10 cellular contexts compared by ENCODE assay signal in genomic region chr1:64136296-64136695, GRCh38.
DNase-seq lines count a peak whose midpoint lies in the region; ATAC-seq and TF ChIP-seq lines count a peak whose summit lies in the region.
"Had no signal": no experiment of that assay in that cellular context is flagged by ENCODE, and none has a peak within 500 bp of the region (broad histone marks: within the 10 kb centered on the region; RNA-seq: fewer than 3 reads in every experiment).

No MANE protein-coding gene starts in this region.

- no peaks in the 10 kb centered on the region for H3K27me3 Mint-ChIP-seq in chondrocyte (ENCODE audit: low read depth)
- H3K27me3 Mint-ChIP-seq in nephron (ENCODE audit: low read depth), result peaks cover 4% of the 10 kb centered on the region
- H3K27me3 Mint-ChIP-seq in glutamatergic neuron (ENCODE audit: unreplicated experiment), result peaks cover 2% of the 10 kb centered on the region

- H3K36me3 Mint-ChIP-seq in chondrocyte (ENCODE audit: low read depth), result peaks cover 19% of the 10 kb centered on the region
- peaks cover 39% of the 10 kb centered on the region for H3K36me3 Mint-ChIP-seq in nephron (ENCODE audit: low read depth)
- peaks cover 8% of the 10 kb centered on the region for H3K36me3 Mint-ChIP-seq in glutamatergic neuron (ENCODE audit: unreplicated experiment)

- no peak for TF ChIP-seq CTCF in chondrocyte (IDR thresholded peaks at IDR 0.05)
- TF ChIP-seq CTCF in nephron (IDR thresholded peaks at IDR 0.05; ENCODE audit: unreplicated experiment in 3 of 3), result no peak
- no peak for TF ChIP-seq CTCF in glutamatergic neuron (IDR thresholded peaks at IDR 0.05; ENCODE audit: partially characterized antibody, unreplicated experiment)

- no peak overlapping the region for H3K4me3 Mint-ChIP-seq in chondrocyte (ENCODE audit: unreplicated experiment)
- no peak overlapping the region for H3K4me3 Mint-ChIP-seq in nephron
- H3K4me3 Mint-ChIP-seq in glutamatergic neuron (ENCODE audit: unreplicated experiment), result no peak overlapping the region

- peaks cover 74% of the 10 kb centered on the region for H3K4me1 Mint-ChIP-seq in chondrocyte (ENCODE audit: low read depth)
- peaks cover 36% of the 10 kb centered on the region for H3K4me1 Mint-ChIP-seq in nephron
- peaks cover 7% of the 10 kb centered on the region for H3K4me1 Mint-ChIP-seq in glutamatergic neuron (ENCODE audit: low read depth, unreplicated experiment)

- DNase-seq in left ventricle myocardium superior (no peak), Right ventricle myocardium superior (no peak), chondrocyte (ENCODE audit: low spot score) (no peak), NCI-H526 treated with DMSO at 0.1 percent for 48 hours (lab: John Stamatoyannopoulos, UW) (no peak), glutamatergic neuron (no peak)
- DNase-seq: GF-D8 had no signal

- intact Hi-C loops in left ventricle myocardium superior (cut with micrococcal nuclease), result loop anchor here (5.0 to 10.0 kb wide), 2 partner anchors 361 to 444 kb away; partner anchors contain the start of gene ROR1
- intact Hi-C loops in Right ventricle myocardium superior (cut with DNase I), result loop anchor here (10.0 kb wide), 2 partner anchors 201 to 441 kb away; no protein-coding TSS in a partner anchor

- ATAC-seq in left ventricle myocardium superior, result peak; percentile 9
- no peak for ATAC-seq in Right ventricle myocardium superior (ENCODE audit: poor library complexity)
- ATAC-seq in HG03457 (IDR thresholded peaks at IDR 0.05; ENCODE audit: unreplicated experiment), result no peak
- ATAC-seq in HG02981 (IDR thresholded peaks at IDR 0.05; ENCODE audit: unreplicated experiment), result no peak

- H3K9me3 Mint-ChIP-seq in chondrocyte (ENCODE audit: low read depth) (no peaks in the 10 kb centered on the region), nephron (no peaks in the 10 kb centered on the region), glutamatergic neuron (ENCODE audit: unreplicated experiment) (no peaks in the 10 kb centered on the region)
- H3K9me3 Mint-ChIP-seq: HFFc6 had no signal

- H3K27ac Mint-ChIP-seq in chondrocyte (ENCODE audit: unreplicated experiment) (peak overlapping the region; percentile 63), nephron (peak overlapping the region; percentile 83 to 92 (median 84)), glutamatergic neuron (ENCODE audit: unreplicated experiment) (no peak overlapping the region)
